Comparison of ENCODE assay signal across 12 cellular contexts in genomic region chr19:49472936-49473335, GRCh38. TPM values are rescaled to one million over a fixed set of nuclear protein-coding genes. Genes with fewer than 3 reads are reported as not detected.
DNase-seq lines count a peak whose midpoint lies in the region; ATAC-seq and TF ChIP-seq lines count a peak whose summit lies in the region.
"Had no signal": no experiment of that assay in that cellular context is flagged by ENCODE, and none has a peak within 500 bp of the region (broad histone marks: within the 10 kb centered on the region; RNA-seq: fewer than 3 reads in every experiment).

No MANE protein-coding gene starts in this region.

- intact Hi-C loops in activated T-helper 2 cell treated with anti-CD3 and anti-CD28 coated beads, Interferon-gamma antibody, Interleukin-2, Interleukin-4, amounts not matched to agents 10 μg/mL and 5 μg/mL and 100 μg/mL, durations not matched to agents 14 hours and 24 hours and 36 hours (cut with micrococcal nuclease), result no loop called here
- intact Hi-C loops in ovary (cut with DNase I), result loop anchor here in 1 of 4 donors (10.0 kb wide), 1 partner anchor 212 kb away; the partner anchor contains the start of gene ADM5

- H3K79me2 ChIP-seq in DND-41 (ENCODE audit: insufficient read depth, low read length) (no peaks in the 10 kb centered on the region), neural progenitor cell (ENCODE audit: low read depth) (no peaks in the 10 kb centered on the region)

- peaks cover 44% of the 10 kb centered on the region for H3K4me1 Mint-ChIP-seq in T-helper 2 cell treated with Interferon-gamma antibody and Interleukin-4, amounts not matched to agents 5 μg/mL and 100 μg/mL, for 36 hours (ENCODE audit: low read depth)
- peaks cover 45% of the 10 kb centered on the region for H3K4me1 Mint-ChIP-seq in activated T-helper 2 cell treated with anti-CD3 and anti-CD28 coated beads, Interferon-gamma antibody, Interleukin-2, Interleukin-4, amounts not matched to agents 10 μg/mL and 5 μg/mL and 100 μg/mL, durations not matched to agents 14 hours and 24 hours and 36 hours (ENCODE audit: low read depth)
- peaks cover 14% of the 10 kb centered on the region for H3K4me1 Mint-ChIP-seq in neural progenitor cell

- H3K27me3 Mint-ChIP-seq in T-helper 2 cell treated with Interferon-gamma antibody and Interleukin-4, amounts not matched to agents 5 μg/mL and 100 μg/mL, for 36 hours (ENCODE audit: low read depth), result no peaks in the 10 kb centered on the region
- no peaks in the 10 kb centered on the region for H3K27me3 Mint-ChIP-seq in activated T-helper 2 cell treated with anti-CD3 and anti-CD28 coated beads, Interferon-gamma antibody, Interleukin-2, Interleukin-4, amounts not matched to agents 10 μg/mL and 5 μg/mL and 100 μg/mL, durations not matched to agents 14 hours and 24 hours and 36 hours (ENCODE audit: low read depth)
- H3K27me3 Mint-ChIP-seq in neural progenitor cell (ENCODE audit: insufficient read depth, low read depth), result peaks cover 10% of the 10 kb centered on the region

- H3K4me3 ChIP-seq in DND-41 (ENCODE audit: low read depth in 1 of 2, low read length in 2 of 2) (peak overlapping the region in 1 of 2 experiments; percentile 76; a peak in 2 of 4 replicates), neural progenitor cell (no peak overlapping the region), ovary (no peak overlapping the region)

- H3K27me3 ChIP-seq in DND-41 (ENCODE audit: insufficient read depth, low read length, poor library complexity) (no peaks in the 10 kb centered on the region), neural progenitor cell (peaks cover 14% of the 10 kb centered on the region), ovary (no peaks in the 10 kb centered on the region)

- peaks cover 36% of the 10 kb centered on the region for H3F3A ChIP-seq in neural progenitor cell (ENCODE audit: low read depth)

- H3K4me2 ChIP-seq in DND-41 (ENCODE audit: insufficient read depth, low read length) (peak overlapping the region; percentile 98), neural progenitor cell (no peak overlapping the region)

- H3K4me3 Mint-ChIP-seq in T-helper 2 cell treated with Interferon-gamma antibody and Interleukin-4, amounts not matched to agents 5 μg/mL and 100 μg/mL, for 36 hours, result peak overlapping the region; percentile 99
- H3K4me3 Mint-ChIP-seq in activated T-helper 2 cell treated with anti-CD3 and anti-CD28 coated beads, Interferon-gamma antibody, Interleukin-2, Interleukin-4, amounts not matched to agents 10 μg/mL and 5 μg/mL and 100 μg/mL, durations not matched to agents 14 hours and 24 hours and 36 hours (ENCODE audit: low read depth), result peak overlapping the region; percentile 92
- peak overlapping the region; percentile 42 for H3K4me3 Mint-ChIP-seq in neural progenitor cell

- TF ChIP-seq POLR2A in ovary (IDR thresholded peaks at IDR 0.05), result no peak

- H3K9ac ChIP-seq in DND-41 (ENCODE audit: low read depth, low read length) (peak overlapping the region; percentile 80), neural progenitor cell (no peak overlapping the region)

- TF ChIP-seq CTCF in DND-41 (IDR thresholded peaks at IDR 0.05; ENCODE audit: borderline replicate concordance, extremely low read depth, low read length, poor library complexity, severe bottlenecking), result no peak
- no peak for TF ChIP-seq CTCF in neural progenitor cell (IDR thresholded peaks at IDR 0.05)
- no peak for TF ChIP-seq CTCF in ovary (IDR thresholded peaks at IDR 0.05)

- H3K9me3 Mint-ChIP-seq in T-helper 2 cell treated with Interferon-gamma antibody and Interleukin-4, amounts not matched to agents 5 μg/mL and 100 μg/mL, for 36 hours, result no peaks in the 10 kb centered on the region
- H3K9me3 Mint-ChIP-seq in activated T-helper 2 cell treated with anti-CD3 and anti-CD28 coated beads, Interferon-gamma antibody, Interleukin-2, Interleukin-4, amounts not matched to agents 10 μg/mL and 5 μg/mL and 100 μg/mL, durations not matched to agents 14 hours and 24 hours and 36 hours, result no peaks in the 10 kb centered on the region
- no peaks in the 10 kb centered on the region for H3K9me3 Mint-ChIP-seq in neural progenitor cell
- H3K9me3 Mint-ChIP-seq: mesothelial cell of epicardium had no signal

- H3K27ac ChIP-seq in DND-41 (ENCODE audit: low read length) (peak overlapping the region; percentile 91), neural progenitor cell (no peak overlapping the region), ovary (no peak overlapping the region)

- H3K36me3 Mint-ChIP-seq in T-helper 2 cell treated with Interferon-gamma antibody and Interleukin-4, amounts not matched to agents 5 μg/mL and 100 μg/mL, for 36 hours (ENCODE audit: low read depth), result peaks cover 36% of the 10 kb centered on the region
- H3K36me3 Mint-ChIP-seq in activated T-helper 2 cell treated with anti-CD3 and anti-CD28 coated beads, Interferon-gamma antibody, Interleukin-2, Interleukin-4, amounts not matched to agents 10 μg/mL and 5 μg/mL and 100 μg/mL, durations not matched to agents 14 hours and 24 hours and 36 hours (ENCODE audit: low read depth), result peaks cover 18% of the 10 kb centered on the region
- peaks cover 7% of the 10 kb centered on the region for H3K36me3 Mint-ChIP-seq in neural progenitor cell

- no peak for ATAC-seq in DND-41 (ENCODE audit: insufficient read depth, low read depth)

- TF ChIP-seq EP300 in ovary (IDR thresholded peaks at IDR 0.05), result no peak

- peaks cover 30% of the 10 kb centered on the region for H3K4me1 ChIP-seq in DND-41 (ENCODE audit: insufficient read depth, low read length)
- peaks cover 13% of the 10 kb centered on the region for H3K4me1 ChIP-seq in neural progenitor cell
- H3K4me1 ChIP-seq in ovary (ENCODE audit: insufficient read depth), result peaks cover 5% of the 10 kb centered on the region

- in situ Hi-C loops in KBM-7 (cut with MboI; ENCODE audit: low pct_unique_long_range_greater_than_20kb, low sequenced_read_pairs), result no loop called here

- no peak for DNase-seq in T-helper 2 cell treated with Interferon-gamma antibody and Interleukin-4, amounts not matched to agents 5 μg/mL and 100 μg/mL, for 36 hours (ENCODE audit: low spot score)
- DNase-seq in T-helper 2 cell (no peak), DND-41 (no peak), neural progenitor cell (ENCODE audit: low spot score) (no peak), ovary (no peak), KBM-7 (no peak), dedifferentiated amniotic fluid mesenchymal stem cell (ENCODE audit: extremely low spot score) (no peak)
- no peak for DNase-seq in activated T-helper 2 cell treated with anti-CD3 and anti-CD28 coated beads, Interferon-gamma antibody, Interleukin-2, Interleukin-4, amounts not matched to agents 10 μg/mL and 5 μg/mL and 100 μg/mL, durations not matched to agents 14 hours and 24 hours and 36 hours (ENCODE audit: low spot score)
- DNase-seq: erythroblast, GOT3, NCI-H2029 treated with DMSO at 0.1 percent for 48 hours had no signal

- peak overlapping the region; percentile 99 for H2AFZ ChIP-seq in DND-41 (ENCODE audit: low read depth, low read length)
- no peak overlapping the region for H2AFZ ChIP-seq in neural progenitor cell (replicated peaks)

- WGBS in ovary, 3 donors, result 65 to 72% (median 71%) methylated on average over 9 of the region's 9 CpGs

- no peaks in the 10 kb centered on the region for H3K9me3 ChIP-seq in DND-41 (ENCODE audit: insufficient read depth, low read length, severe bottlenecking)
- H3K9me3 ChIP-seq in neural progenitor cell (ENCODE audit: low read depth), result no peaks in the 10 kb centered on the region
- H3K9me3 ChIP-seq in ovary, result no peaks in the 10 kb centered on the region

- peak overlapping the region; percentile 91 for H3K27ac Mint-ChIP-seq in T-helper 2 cell treated with Interferon-gamma antibody and Interleukin-4, amounts not matched to agents 5 μg/mL and 100 μg/mL, for 36 hours
- H3K27ac Mint-ChIP-seq in activated T-helper 2 cell treated with anti-CD3 and anti-CD28 coated beads, Interferon-gamma antibody, Interleukin-2, Interleukin-4, amounts not matched to agents 10 μg/mL and 5 μg/mL and 100 μg/mL, durations not matched to agents 14 hours and 24 hours and 36 hours, result peak overlapping the region; percentile 83
- no peak overlapping the region for H3K27ac Mint-ChIP-seq in neural progenitor cell
- H3K27ac Mint-ChIP-seq: mesothelial cell of epicardium had no signal

- H3K36me3 ChIP-seq in DND-41 (ENCODE audit: insufficient read depth, low read length), result peaks cover 29% of the 10 kb centered on the region
- H3K36me3 ChIP-seq in neural progenitor cell, result no peaks in the 10 kb centered on the region
- no peaks in the 10 kb centered on the region for H3K36me3 ChIP-seq in ovary

- no peaks in the 10 kb centered on the region for H4K20me1 ChIP-seq in DND-41 (ENCODE audit: insufficient read depth, low read length)
- H4K20me1 ChIP-seq in neural progenitor cell (ENCODE audit: low read depth), result no peaks in the 10 kb centered on the region

RNA-seq across cellular contexts. Expression of gene FLT3LG, which starts 1.1 kb away (rescaled TPM):
- 49.3 and 57.9 TPM in 2 replicates for total RNA-seq in activated T-helper 2 cell treated with anti-CD3 and anti-CD28 coated beads, Interferon-gamma antibody, Interleukin-2, Interleukin-4, amounts not matched to agents 10 μg/mL and 5 μg/mL and 100 μg/mL, durations not matched to agents 14 hours and 24 hours and 36 hours
- 0.24 and 0.96 TPM in 2 replicates for total RNA-seq in neural progenitor cell (ENCODE audit: low replicate concordance)
- 10 to 100 TPM in 5 of 7 donors, 1 to 10 TPM in 2; 5.1 to 15.2 (median 12.2) TPM for total RNA-seq in ovary
- 10 to 100 TPM in 1 of 2 donors, 1 to 10 TPM in 1; 3.9 to 15.3 TPM for polyA plus RNA-seq in ovary

RNA-seq across cellular contexts. Expression of gene RPL13A, which starts 14.5 kb away (rescaled TPM):
- 3,221 and 3,346 TPM in 2 replicates for total RNA-seq in activated T-helper 2 cell treated with anti-CD3 and anti-CD28 coated beads, Interferon-gamma antibody, Interleukin-2, Interleukin-4, amounts not matched to agents 10 μg/mL and 5 μg/mL and 100 μg/mL, durations not matched to agents 14 hours and 24 hours and 36 hours
- 2,053 and 3,348 TPM in 2 replicates for total RNA-seq in neural progenitor cell (ENCODE audit: low replicate concordance)
- 1,000 to 10,000 TPM; 4,998 to 9,736 (median 6,664) TPM for total RNA-seq in ovary
- polyA plus RNA-seq in ovary, result 1,000 to 10,000 TPM; 3,682 to 6,907 TPM

RNA-seq across cellular contexts. Expression of gene ALDH16A1, which starts 19.9 kb away (rescaled TPM):
- 26.4 and 32.5 TPM in 2 replicates for total RNA-seq in activated T-helper 2 cell treated with anti-CD3 and anti-CD28 coated beads, Interferon-gamma antibody, Interleukin-2, Interleukin-4, amounts not matched to agents 10 μg/mL and 5 μg/mL and 100 μg/mL, durations not matched to agents 14 hours and 24 hours and 36 hours
- total RNA-seq in neural progenitor cell (ENCODE audit: low replicate concordance) (14.7 and 77.6 TPM in 2 replicates), ovary (10 to 100 TPM; 15.8 to 24.2 (median 20.2) TPM)
- polyA plus RNA-seq in ovary, result 10 to 100 TPM in 1 of 2 donors, under 1 TPM in 1; 0.93 to 22.5 TPM

RNA-seq across cellular contexts. Expression of gene PIH1D1, which starts 21.3 kb away (rescaled TPM):
- total RNA-seq in activated T-helper 2 cell treated with anti-CD3 and anti-CD28 coated beads, Interferon-gamma antibody, Interleukin-2, Interleukin-4, amounts not matched to agents 10 μg/mL and 5 μg/mL and 100 μg/mL, durations not matched to agents 14 hours and 24 hours and 36 hours, result 136 and 138 TPM in 2 replicates
- total RNA-seq in neural progenitor cell (ENCODE audit: low replicate concordance) (133 and 168 TPM in 2 replicates), ovary (10 to 100 TPM; 42.6 to 69.4 (median 58.5) TPM)
- polyA plus RNA-seq in ovary, result 10 to 100 TPM; 28.6 to 63.5 TPM

RNA-seq across cellular contexts. Expression of gene RPS11, which starts 23.3 kb away (rescaled TPM):
- 2,145 and 2,173 TPM in 2 replicates for total RNA-seq in activated T-helper 2 cell treated with anti-CD3 and anti-CD28 coated beads, Interferon-gamma antibody, Interleukin-2, Interleukin-4, amounts not matched to agents 10 μg/mL and 5 μg/mL and 100 μg/mL, durations not matched to agents 14 hours and 24 hours and 36 hours
- total RNA-seq in neural progenitor cell (ENCODE audit: low replicate concordance) (5,448 and 6,772 TPM in 2 replicates), ovary (over 10,000 TPM in 2 of 7 donors, 1,000 to 10,000 TPM in 5; 2,881 to 13,366 (median 4,211) TPM)
- polyA plus RNA-seq in ovary, result 1,000 to 10,000 TPM; 8,754 to 9,572 TPM

Comparison
In these comparisons a context has a peak if more than half of its experiments do, and no peak if none do; other contexts are left out.
1. H3K4me3 Mint-ChIP-seq: peak in every context shown above with its lines; median percentile 99 in T-helper 2 cell treated with Interferon-gamma antibody and Interleukin-4, amounts not matched to agents 5 μg/mL and 100 μg/mL, for 36 hours; 92 in activated T-helper 2 cell treated with anti-CD3 and anti-CD28 coated beads, Interferon-gamma antibody, Interleukin-2, Interleukin-4, amounts not matched to agents 10 μg/mL and 5 μg/mL and 100 μg/mL, durations not matched to agents 14 hours and 24 hours and 36 hours; 42 in neural progenitor cell.